In genomic region chr1:66333463-66334232, GRCh38 we compare ENCODE assay signal across 8 cellular contexts.
DNase-seq lines count a peak whose midpoint lies in the region; ATAC-seq and TF ChIP-seq lines count a peak whose summit lies in the region.

No MANE protein-coding gene starts in this region.

- H3K9me3 ChIP-seq in CD4-positive, CD25-positive, alpha-beta regulatory T cell (ENCODE audit: control insufficient read depth in 2 of 2, low read length in 2 of 2): no peaks in the 10 kb centered on the region
- no peaks in the 10 kb centered on the region for H3K9me3 ChIP-seq in MM.1S (replicated peaks; ENCODE audit: insufficient read depth, low read length)
- no peaks in the 10 kb centered on the region for H3K9me3 ChIP-seq in effector memory CD4-positive, alpha-beta T cell (ENCODE audit: control insufficient read depth, low read length)
- no peaks in the 10 kb centered on the region for H3K9me3 ChIP-seq in neuron (ENCODE audit: low read length)

- peaks cover 0 to 5% (median 0%) of the 10 kb centered on the region in 7 donors for H3K9me3 Mint-ChIP-seq in CD4-positive, CD25-positive, alpha-beta regulatory T cell

- peak overlapping the region; percentile 94 for H3K4me2 ChIP-seq in MM.1S (ENCODE audit: low read depth, low read length)

- ATAC-seq in CD4-positive, CD25-positive, alpha-beta regulatory T cell (ENCODE audit: low read depth in 2 of 2): no peak

- peaks cover 39% of the 10 kb centered on the region for H3F3A ChIP-seq in MM.1S (ENCODE audit: insufficient read depth, low read length)

- peak overlapping the region; percentile 92 to 100 (median 98) for H3K4me3 Mint-ChIP-seq in CD4-positive, CD25-positive, alpha-beta regulatory T cell

- no peak for TF ChIP-seq CTCF in MM.1S (IDR thresholded peaks at IDR 0.05; ENCODE audit: low read length)

- no peaks in the 10 kb centered on the region for H4K20me1 ChIP-seq in MM.1S (ENCODE audit: insufficient read depth, low read length)

- H3K27ac ChIP-seq in CD4-positive, CD25-positive, alpha-beta regulatory T cell (ENCODE audit: insufficient read depth, low read length, poor library complexity, severe bottlenecking): peak overlapping the region; percentile 95
- peak overlapping the region; percentile 93 for H3K27ac ChIP-seq in MM.1S (ENCODE audit: low read length)
- H3K27ac ChIP-seq in effector memory CD4-positive, alpha-beta T cell (ENCODE audit: insufficient read depth, low read length, poor library complexity, severe bottlenecking): peak overlapping the region; percentile 93

- peaks cover 24% of the 10 kb centered on the region for H3K36me3 Mint-ChIP-seq in CD4-positive, CD25-positive, alpha-beta regulatory T cell

- peaks cover 71% of the 10 kb centered on the region for H3K4me1 ChIP-seq in CD4-positive, CD25-positive, alpha-beta regulatory T cell (ENCODE audit: control insufficient read depth, insufficient read depth, low read length, poor library complexity, severe bottlenecking)
- peaks cover 45% of the 10 kb centered on the region for H3K4me1 ChIP-seq in MM.1S (ENCODE audit: low read length)
- H3K4me1 ChIP-seq in effector memory CD4-positive, alpha-beta T cell (ENCODE audit: control insufficient read depth, insufficient read depth, low read length, poor library complexity, severe bottlenecking): peaks cover 37% of the 10 kb centered on the region
- H3K4me1 ChIP-seq in neuron (ENCODE audit: insufficient read depth, low read length): peaks cover 54% of the 10 kb centered on the region

- peaks cover 15 to 59% (median 33%) of the 10 kb centered on the region in 4 donors for H3K4me1 Mint-ChIP-seq in CD4-positive, CD25-positive, alpha-beta regulatory T cell

- DNase-seq in CD4-positive, CD25-positive, alpha-beta regulatory T cell: peak in 1 of 3 donors; percentile 73
- DNase-seq in MM.1S (no peak), NCI-H82 (lab: John Stamatoyannopoulos, UW) (no peak), DMS53 treated with DMSO at 0.1 percent for 48 hours (lab: John Stamatoyannopoulos, UW; ENCODE audit: unreplicated experiment) (no peak), ACHN (no peak)
- DNase-seq in effector memory CD4-positive, alpha-beta T cell: no peak
- no peak for DNase-seq in stimulated activated CD4-positive, alpha-beta T cell treated with anti-CD3 and anti-CD28 coated beads, Interleukin-15, amount 100 ng/mL, for 24 hours

- H2AFZ ChIP-seq in MM.1S (ENCODE audit: low read length) (no peak overlapping the region; the same call in 1 of the 2 replicates), neuron (ENCODE audit: low read depth, low read length) (no peak overlapping the region)

- no peaks in the 10 kb centered on the region for H3K27me3 Mint-ChIP-seq in CD4-positive, CD25-positive, alpha-beta regulatory T cell

- H3K36me3 ChIP-seq in CD4-positive, CD25-positive, alpha-beta regulatory T cell (ENCODE audit: control insufficient read depth, insufficient read depth, low read length): peaks cover 6% of the 10 kb centered on the region
- H3K36me3 ChIP-seq in MM.1S (replicated peaks; ENCODE audit: insufficient read depth, low read length) (no peaks in the 10 kb centered on the region), neuron (ENCODE audit: insufficient read depth, low read length) (no peaks in the 10 kb centered on the region)
- no peaks in the 10 kb centered on the region for H3K36me3 ChIP-seq in effector memory CD4-positive, alpha-beta T cell (ENCODE audit: control insufficient read depth, insufficient read depth, low read length)

- H3K27ac Mint-ChIP-seq in CD4-positive, CD25-positive, alpha-beta regulatory T cell: peak overlapping the region; percentile 98 to 100 (median 99)

- H3K9me2 ChIP-seq in MM.1S (replicated peaks; ENCODE audit: insufficient read depth, low read length): no peaks in the 10 kb centered on the region

- in situ Hi-C loops in ACHN (cut with HindIII; ENCODE audit: low pct_ligation_motif_present, low pct_unique_long_range_greater_than_20kb, low sequenced_read_pairs): no loop called here

- H3K9ac ChIP-seq in MM.1S (ENCODE audit: low read length): peak overlapping the region; percentile 87

- peaks cover 61% of the 10 kb centered on the region for H3K79me2 ChIP-seq in MM.1S (ENCODE audit: low read length)

- no peaks in the 10 kb centered on the region for H3K27me3 ChIP-seq in CD4-positive, CD25-positive, alpha-beta regulatory T cell (ENCODE audit: control insufficient read depth, insufficient read depth, low read length)
- no peaks in the 10 kb centered on the region for H3K27me3 ChIP-seq in MM.1S (replicated peaks; ENCODE audit: insufficient read depth, low read length)
- H3K27me3 ChIP-seq in effector memory CD4-positive, alpha-beta T cell (replicated peaks; ENCODE audit: control insufficient read depth, insufficient read depth, low read length, poor library complexity, severe bottlenecking): no peaks in the 10 kb centered on the region
- no peaks in the 10 kb centered on the region for H3K27me3 ChIP-seq in neuron (ENCODE audit: insufficient read depth, low read length)

- H3K4me3 ChIP-seq in CD4-positive, CD25-positive, alpha-beta regulatory T cell (ENCODE audit: low read depth, low read length): peak overlapping the region; percentile 99
- H3K4me3 ChIP-seq in MM.1S (ENCODE audit: low read length) (peak overlapping the region; percentile 82), neuron (ENCODE audit: low read length) (peak overlapping the region; percentile 62)
- H3K4me3 ChIP-seq in effector memory CD4-positive, alpha-beta T cell (ENCODE audit: insufficient read depth, low read depth, low read length, poor library complexity, severe bottlenecking): peak overlapping the region; percentile 94
